1 cellular context compared by ENCODE assay signal in the genomic region with DNA sequence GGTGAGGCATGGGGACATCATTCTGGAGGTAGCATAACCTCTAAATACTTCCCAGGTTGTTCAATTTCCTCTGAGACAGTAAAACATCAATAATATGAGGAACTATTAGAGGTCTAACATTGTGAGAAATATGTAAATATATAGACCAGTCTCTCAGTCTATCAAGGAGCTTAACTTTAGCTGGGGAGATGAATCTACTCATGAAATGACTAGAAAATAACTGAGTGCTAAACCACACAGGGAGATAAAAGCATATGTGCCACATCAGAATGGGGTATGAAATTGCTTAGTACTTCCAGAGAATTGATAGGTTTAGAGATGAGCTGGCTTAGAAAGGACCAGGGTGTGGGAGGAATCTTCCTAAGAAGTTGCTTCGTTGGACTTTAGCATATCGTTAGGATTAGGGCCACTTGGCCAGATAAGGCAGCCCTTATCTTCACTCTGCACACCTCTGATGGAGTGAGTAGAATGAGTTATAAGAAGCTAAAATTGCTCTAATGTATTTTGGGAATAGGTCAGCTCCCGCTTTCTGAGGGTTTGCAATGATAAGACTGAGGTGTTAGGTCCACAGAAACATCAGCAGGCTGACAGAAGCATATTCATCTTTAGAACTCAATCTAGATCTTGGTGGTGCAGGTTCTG.
A peak's percentile ranks its signal among the peaks of the same experiment; 100 is the strongest.
TF ChIP-seq lines count a peak whose summit lies in the region.

No MANE protein-coding gene starts in this region.

TF ChIP-seq in K562, 482 proteins besides CTCF, POLR2A, EP300 and RAD21 (continued from another document and continues in another):
- TF ChIP-seq, protein P1, sequence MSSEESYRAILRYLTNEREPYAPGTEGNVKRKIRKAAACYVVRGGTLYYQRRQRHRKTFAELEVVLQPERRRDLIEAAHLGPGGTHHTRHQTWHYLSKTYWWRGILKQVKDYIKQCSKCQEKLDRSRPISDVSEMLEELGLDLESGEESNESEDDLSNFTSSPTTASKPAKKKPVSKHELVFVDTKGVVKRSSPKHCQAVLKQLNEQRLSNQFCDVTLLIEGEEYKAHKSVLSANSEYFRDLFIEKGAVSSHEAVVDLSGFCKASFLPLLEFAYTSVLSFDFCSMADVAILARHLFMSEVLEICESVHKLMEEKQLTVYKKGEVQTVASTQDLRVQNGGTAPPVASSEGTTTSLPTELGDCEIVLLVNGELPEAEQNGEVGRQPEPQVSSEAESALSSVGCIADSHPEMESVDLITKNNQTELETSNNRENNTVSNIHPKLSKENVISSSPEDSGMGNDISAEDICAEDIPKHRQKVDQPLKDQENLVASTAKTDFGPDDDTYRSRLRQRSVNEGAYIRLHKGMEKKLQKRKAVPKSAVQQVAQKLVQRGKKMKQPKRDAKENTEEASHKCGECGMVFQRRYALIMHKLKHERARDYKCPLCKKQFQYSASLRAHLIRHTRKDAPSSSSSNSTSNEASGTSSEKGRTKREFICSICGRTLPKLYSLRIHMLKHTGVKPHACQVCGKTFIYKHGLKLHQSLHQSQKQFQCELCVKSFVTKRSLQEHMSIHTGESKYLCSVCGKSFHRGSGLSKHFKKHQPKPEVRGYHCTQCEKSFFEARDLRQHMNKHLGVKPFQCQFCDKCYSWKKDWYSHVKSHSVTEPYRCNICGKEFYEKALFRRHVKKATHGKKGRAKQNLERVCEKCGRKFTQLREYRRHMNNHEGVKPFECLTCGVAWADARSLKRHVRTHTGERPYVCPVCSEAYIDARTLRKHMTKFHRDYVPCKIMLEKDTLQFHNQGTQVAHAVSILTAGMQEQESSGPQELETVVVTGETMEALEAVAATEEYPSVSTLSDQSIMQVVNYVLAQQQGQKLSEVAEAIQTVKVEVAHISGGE (CRISPR knock-in tag; IDR thresholded peaks at IDR 0.05) = no peak
- TF ChIP-seq, protein P2, sequence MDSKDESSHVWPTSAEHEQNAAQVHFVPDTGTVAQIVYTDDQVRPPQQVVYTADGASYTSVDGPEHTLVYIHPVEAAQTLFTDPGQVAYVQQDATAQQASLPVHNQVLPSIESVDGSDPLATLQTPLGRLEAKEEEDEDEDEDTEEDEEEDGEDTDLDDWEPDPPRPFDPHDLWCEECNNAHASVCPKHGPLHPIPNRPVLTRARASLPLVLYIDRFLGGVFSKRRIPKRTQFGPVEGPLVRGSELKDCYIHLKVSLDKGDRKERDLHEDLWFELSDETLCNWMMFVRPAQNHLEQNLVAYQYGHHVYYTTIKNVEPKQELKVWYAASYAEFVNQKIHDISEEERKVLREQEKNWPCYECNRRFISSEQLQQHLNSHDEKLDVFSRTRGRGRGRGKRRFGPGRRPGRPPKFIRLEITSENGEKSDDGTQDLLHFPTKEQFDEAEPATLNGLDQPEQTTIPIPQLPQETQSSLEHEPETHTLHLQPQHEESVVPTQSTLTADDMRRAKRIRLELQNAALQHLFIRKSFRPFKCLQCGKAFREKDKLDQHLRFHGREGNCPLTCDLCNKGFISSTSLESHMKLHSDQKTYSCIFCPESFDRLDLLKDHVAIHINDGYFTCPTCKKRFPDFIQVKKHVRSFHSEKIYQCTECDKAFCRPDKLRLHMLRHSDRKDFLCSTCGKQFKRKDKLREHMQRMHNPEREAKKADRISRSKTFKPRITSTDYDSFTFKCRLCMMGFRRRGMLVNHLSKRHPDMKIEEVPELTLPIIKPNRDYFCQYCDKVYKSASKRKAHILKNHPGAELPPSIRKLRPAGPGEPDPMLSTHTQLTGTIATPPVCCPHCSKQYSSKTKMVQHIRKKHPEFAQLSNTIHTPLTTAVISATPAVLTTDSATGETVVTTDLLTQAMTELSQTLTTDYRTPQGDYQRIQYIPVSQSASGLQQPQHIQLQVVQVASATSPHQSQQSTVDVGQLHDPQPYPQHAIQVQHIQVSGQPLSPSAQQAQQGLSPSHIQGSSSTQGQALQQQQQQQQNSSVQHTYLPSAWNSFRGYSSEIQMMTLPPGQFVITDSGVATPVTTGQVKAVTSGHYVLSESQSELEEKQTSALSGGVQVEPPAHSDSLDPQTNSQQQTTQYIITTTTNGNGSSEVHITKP (IDR thresholded peaks at IDR 0.05; ENCODE audit: partially characterized antibody) = no peak
- TF ChIP-seq SLC30A9 (CRISPR knock-in tag; IDR thresholded peaks at IDR 0.05) = no peak
- TF ChIP-seq, protein P3, sequence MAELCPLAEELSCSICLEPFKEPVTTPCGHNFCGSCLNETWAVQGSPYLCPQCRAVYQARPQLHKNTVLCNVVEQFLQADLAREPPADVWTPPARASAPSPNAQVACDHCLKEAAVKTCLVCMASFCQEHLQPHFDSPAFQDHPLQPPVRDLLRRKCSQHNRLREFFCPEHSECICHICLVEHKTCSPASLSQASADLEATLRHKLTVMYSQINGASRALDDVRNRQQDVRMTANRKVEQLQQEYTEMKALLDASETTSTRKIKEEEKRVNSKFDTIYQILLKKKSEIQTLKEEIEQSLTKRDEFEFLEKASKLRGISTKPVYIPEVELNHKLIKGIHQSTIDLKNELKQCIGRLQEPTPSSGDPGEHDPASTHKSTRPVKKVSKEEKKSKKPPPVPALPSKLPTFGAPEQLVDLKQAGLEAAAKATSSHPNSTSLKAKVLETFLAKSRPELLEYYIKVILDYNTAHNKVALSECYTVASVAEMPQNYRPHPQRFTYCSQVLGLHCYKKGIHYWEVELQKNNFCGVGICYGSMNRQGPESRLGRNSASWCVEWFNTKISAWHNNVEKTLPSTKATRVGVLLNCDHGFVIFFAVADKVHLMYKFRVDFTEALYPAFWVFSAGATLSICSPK (IDR thresholded peaks at IDR 0.05; ENCODE audit: borderline replicate concordance) = no peak
- peak; percentile 55; the same call in 1 of the 2 replicates for TF ChIP-seq NCOA1 (IDR thresholded peaks at IDR 0.05; ENCODE audit: low read depth)
- peak; percentile 21; the same call in 1 of the 2 replicates for TF ChIP-seq GATAD2A (IDR thresholded peaks at IDR 0.05)
- TF ChIP-seq NFATC3 (IDR thresholded peaks at IDR 0.05) = no peak
- TF ChIP-seq RNF2 (IDR thresholded peaks at IDR 0.05) = peak; percentile 77; the same call in 1 of the 2 replicates
- TF ChIP-seq, protein P4, sequence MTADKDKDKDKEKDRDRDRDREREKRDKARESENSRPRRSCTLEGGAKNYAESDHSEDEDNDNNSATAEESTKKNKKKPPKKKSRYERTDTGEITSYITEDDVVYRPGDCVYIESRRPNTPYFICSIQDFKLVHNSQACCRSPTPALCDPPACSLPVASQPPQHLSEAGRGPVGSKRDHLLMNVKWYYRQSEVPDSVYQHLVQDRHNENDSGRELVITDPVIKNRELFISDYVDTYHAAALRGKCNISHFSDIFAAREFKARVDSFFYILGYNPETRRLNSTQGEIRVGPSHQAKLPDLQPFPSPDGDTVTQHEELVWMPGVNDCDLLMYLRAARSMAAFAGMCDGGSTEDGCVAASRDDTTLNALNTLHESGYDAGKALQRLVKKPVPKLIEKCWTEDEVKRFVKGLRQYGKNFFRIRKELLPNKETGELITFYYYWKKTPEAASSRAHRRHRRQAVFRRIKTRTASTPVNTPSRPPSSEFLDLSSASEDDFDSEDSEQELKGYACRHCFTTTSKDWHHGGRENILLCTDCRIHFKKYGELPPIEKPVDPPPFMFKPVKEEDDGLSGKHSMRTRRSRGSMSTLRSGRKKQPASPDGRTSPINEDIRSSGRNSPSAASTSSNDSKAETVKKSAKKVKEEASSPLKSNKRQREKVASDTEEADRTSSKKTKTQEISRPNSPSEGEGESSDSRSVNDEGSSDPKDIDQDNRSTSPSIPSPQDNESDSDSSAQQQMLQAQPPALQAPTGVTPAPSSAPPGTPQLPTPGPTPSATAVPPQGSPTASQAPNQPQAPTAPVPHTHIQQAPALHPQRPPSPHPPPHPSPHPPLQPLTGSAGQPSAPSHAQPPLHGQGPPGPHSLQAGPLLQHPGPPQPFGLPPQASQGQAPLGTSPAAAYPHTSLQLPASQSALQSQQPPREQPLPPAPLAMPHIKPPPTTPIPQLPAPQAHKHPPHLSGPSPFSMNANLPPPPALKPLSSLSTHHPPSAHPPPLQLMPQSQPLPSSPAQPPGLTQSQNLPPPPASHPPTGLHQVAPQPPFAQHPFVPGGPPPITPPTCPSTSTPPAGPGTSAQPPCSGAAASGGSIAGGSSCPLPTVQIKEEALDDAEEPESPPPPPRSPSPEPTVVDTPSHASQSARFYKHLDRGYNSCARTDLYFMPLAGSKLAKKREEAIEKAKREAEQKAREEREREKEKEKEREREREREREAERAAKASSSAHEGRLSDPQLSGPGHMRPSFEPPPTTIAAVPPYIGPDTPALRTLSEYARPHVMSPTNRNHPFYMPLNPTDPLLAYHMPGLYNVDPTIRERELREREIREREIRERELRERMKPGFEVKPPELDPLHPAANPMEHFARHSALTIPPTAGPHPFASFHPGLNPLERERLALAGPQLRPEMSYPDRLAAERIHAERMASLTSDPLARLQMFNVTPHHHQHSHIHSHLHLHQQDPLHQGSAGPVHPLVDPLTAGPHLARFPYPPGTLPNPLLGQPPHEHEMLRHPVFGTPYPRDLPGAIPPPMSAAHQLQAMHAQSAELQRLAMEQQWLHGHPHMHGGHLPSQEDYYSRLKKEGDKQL (CRISPR knock-in tag; IDR thresholded peaks at IDR 0.05; ENCODE audit: borderline replicate concordance) = no peak
- TF ChIP-seq, protein P5, sequence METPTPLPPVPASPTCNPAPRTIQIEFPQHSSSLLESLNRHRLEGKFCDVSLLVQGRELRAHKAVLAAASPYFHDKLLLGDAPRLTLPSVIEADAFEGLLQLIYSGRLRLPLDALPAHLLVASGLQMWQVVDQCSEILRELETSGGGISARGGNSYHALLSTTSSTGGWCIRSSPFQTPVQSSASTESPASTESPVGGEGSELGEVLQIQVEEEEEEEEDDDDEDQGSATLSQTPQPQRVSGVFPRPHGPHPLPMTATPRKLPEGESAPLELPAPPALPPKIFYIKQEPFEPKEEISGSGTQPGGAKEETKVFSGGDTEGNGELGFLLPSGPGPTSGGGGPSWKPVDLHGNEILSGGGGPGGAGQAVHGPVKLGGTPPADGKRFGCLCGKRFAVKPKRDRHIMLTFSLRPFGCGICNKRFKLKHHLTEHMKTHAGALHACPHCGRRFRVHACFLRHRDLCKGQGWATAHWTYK (CRISPR knock-in tag; IDR thresholded peaks at IDR 0.05) = no peak
- TF ChIP-seq TEAD2 (tag; IDR thresholded peaks at IDR 0.05) = no peak
- no peak for TF ChIP-seq NELFE (IDR thresholded peaks at IDR 0.05; ENCODE audit: insufficient read depth, insufficient read length)
- TF ChIP-seq WHSC1 (IDR thresholded peaks at IDR 0.05; ENCODE audit: low read length) = no peak
- TF ChIP-seq DPF2 (IDR thresholded peaks at IDR 0.05) = peak; percentile 90
- TF ChIP-seq KDM5B (IDR thresholded peaks at IDR 0.05; ENCODE audit: insufficient replicate concordance, low read depth, low read length) = no peak
- TF ChIP-seq, protein P6, sequence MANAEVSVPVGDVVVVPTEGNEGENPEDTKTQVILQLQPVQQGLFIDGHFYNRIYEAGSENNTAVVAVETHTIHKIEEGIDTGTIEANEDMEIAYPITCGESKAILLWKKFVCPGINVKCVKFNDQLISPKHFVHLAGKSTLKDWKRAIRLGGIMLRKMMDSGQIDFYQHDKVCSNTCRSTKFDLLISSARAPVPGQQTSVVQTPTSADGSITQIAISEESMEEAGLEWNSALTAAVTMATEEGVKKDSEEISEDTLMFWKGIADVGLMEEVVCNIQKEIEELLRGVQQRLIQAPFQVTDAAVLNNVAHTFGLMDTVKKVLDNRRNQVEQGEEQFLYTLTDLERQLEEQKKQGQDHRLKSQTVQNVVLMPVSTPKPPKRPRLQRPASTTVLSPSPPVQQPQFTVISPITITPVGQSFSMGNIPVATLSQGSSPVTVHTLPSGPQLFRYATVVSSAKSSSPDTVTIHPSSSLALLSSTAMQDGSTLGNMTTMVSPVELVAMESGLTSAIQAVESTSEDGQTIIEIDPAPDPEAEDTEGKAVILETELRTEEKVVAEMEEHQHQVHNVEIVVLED (CRISPR knock-in tag; IDR thresholded peaks at IDR 0.05) = no peak
- TF ChIP-seq CXXC5 (CRISPR knock-in tag; IDR thresholded peaks at IDR 0.05) = peak; percentile 70
- 0 out of 2 replicates have a peak, but pooled peaks have one; percentile 20 for TF ChIP-seq MAFG (tag; conservative IDR thresholded peaks at IDR 0.05)
- peak in 1 of 2 experiments; percentile 91; a peak in 2 of 4 replicates for TF ChIP-seq RCOR1 (IDR thresholded peaks at IDR 0.05; ENCODE audit: borderline replicate concordance in 1 of 2, low read depth in 2 of 2, low read length in 2 of 2)
- TF ChIP-seq GABPA (tag; conservative IDR thresholded peaks at IDR 0.05; ENCODE audit: low read depth) = no peak
- no peak for TF ChIP-seq RUNX1 (IDR thresholded peaks at IDR 0.05; ENCODE audit: low read depth)
- TF ChIP-seq KLF10 (CRISPR knock-in tag; IDR thresholded peaks at IDR 0.05) = no peak
- no peak for TF ChIP-seq ZNF431 (CRISPR knock-in tag; IDR thresholded peaks at IDR 0.05)
- TF ChIP-seq ZNF780A (CRISPR knock-in tag; IDR thresholded peaks at IDR 0.05) = no peak
- TF ChIP-seq ZNF282 (CRISPR knock-in tag; IDR thresholded peaks at IDR 0.05) = no peak
- TF ChIP-seq MCM7 (IDR thresholded peaks at IDR 0.05) = no peak
- TF ChIP-seq STAT5A (IDR thresholded peaks at IDR 0.05; ENCODE audit: borderline replicate concordance, low read length) = peak; percentile 78
- no peak for TF ChIP-seq ZBTB8A (IDR thresholded peaks at IDR 0.05; ENCODE audit: partially characterized antibody)
- no peak for TF ChIP-seq HMG20A (CRISPR knock-in tag; conservative IDR thresholded peaks at IDR 0.05)
- TF ChIP-seq ZNF3 (CRISPR knock-in tag; IDR thresholded peaks at IDR 0.05) = no peak
- TF ChIP-seq, protein P7, sequence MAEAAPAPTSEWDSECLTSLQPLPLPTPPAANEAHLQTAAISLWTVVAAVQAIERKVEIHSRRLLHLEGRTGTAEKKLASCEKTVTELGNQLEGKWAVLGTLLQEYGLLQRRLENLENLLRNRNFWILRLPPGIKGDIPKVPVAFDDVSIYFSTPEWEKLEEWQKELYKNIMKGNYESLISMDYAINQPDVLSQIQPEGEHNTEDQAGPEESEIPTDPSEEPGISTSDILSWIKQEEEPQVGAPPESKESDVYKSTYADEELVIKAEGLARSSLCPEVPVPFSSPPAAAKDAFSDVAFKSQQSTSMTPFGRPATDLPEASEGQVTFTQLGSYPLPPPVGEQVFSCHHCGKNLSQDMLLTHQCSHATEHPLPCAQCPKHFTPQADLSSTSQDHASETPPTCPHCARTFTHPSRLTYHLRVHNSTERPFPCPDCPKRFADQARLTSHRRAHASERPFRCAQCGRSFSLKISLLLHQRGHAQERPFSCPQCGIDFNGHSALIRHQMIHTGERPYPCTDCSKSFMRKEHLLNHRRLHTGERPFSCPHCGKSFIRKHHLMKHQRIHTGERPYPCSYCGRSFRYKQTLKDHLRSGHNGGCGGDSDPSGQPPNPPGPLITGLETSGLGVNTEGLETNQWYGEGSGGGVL (CRISPR knock-in tag; IDR thresholded peaks at IDR 0.05) = no peak
- TF ChIP-seq NRF1 (conservative IDR thresholded peaks at IDR 0.05 in 1 of 2, IDR thresholded peaks at IDR 0.05 in 1 of 2) = no peak
- TF ChIP-seq ZNF77 (CRISPR knock-in tag; IDR thresholded peaks at IDR 0.05) = no peak
- TF ChIP-seq GATAD2B (IDR thresholded peaks at IDR 0.05; ENCODE audit: borderline replicate concordance) = peak; percentile 25; the same call in 1 of the 2 replicates
- TF ChIP-seq, protein P8, sequence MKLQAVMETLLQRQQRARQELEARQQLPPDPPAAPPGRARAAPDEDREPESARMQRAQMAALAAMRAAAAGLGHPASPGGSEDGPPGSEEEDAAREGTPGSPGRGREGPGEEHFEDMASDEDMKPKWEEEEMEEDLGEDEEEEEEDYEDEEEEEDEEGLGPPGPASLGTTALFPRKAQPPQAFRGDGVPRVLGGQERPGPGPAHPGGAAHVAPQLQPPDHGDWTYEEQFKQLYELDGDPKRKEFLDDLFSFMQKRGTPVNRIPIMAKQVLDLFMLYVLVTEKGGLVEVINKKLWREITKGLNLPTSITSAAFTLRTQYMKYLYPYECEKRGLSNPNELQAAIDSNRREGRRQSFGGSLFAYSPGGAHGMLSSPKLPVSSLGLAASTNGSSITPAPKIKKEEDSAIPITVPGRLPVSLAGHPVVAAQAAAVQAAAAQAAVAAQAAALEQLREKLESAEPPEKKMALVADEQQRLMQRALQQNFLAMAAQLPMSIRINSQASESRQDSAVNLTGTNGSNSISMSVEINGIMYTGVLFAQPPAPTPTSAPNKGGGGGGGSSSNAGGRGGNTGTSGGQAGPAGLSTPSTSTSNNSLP (IDR thresholded peaks at IDR 0.05; ENCODE audit: borderline replicate concordance, low read depth, low read length) = peak; percentile 77
- TF ChIP-seq CCNT2 (IDR thresholded peaks at IDR 0.05; ENCODE audit: borderline replicate concordance, extremely low read depth, insufficient read length, low read depth, low read length) = peak; percentile 93
